In genomic region chr4:144801731-144802130, GRCh38 we compare ENCODE assay signal across 34 cellular contexts.
"Had no signal": no experiment of that assay in that cellular context is flagged by ENCODE, and none has a peak within 500 bp of the region (broad histone marks: within the 10 kb centered on the region; RNA-seq: fewer than 3 reads in every experiment).

No MANE protein-coding gene starts in this region.

- H3K27ac ChIP-seq: adrenal gland, ascending aorta, body of pancreas, brain microvascular endothelial cell, breast epithelium, VCaP had no signal

- DNase-seq: activated B cell treated with CpG ODN at 0.5 μM for 24 hours; activated CD4-positive, alpha-beta memory T cell treated with anti-CD3 and anti-CD28 coated beads for 36 hours; activated CD4-positive, alpha-beta T cell treated with anti-CD3 and anti-CD28 coated beads for 4 hours; activated CD4-positive, alpha-beta T cell treated with anti-CD3 and anti-CD28 coated beads, Interleukin-2, amount 10 ng/mL, durations not matched to agents 24 days and 14 days; activated CD4-positive, alpha-beta T cell treated with anti-CD3 and anti-CD28 coated beads, Interleukin-2, amount 50 U/mL, for 1 hour; activated CD4-positive, alpha-beta T cell treated with anti-CD3 and anti-CD28 coated beads, Interleukin-2, amount 50 U/mL, for 4 hours; activated CD4-positive, CD25-positive, alpha-beta regulatory T cell treated with anti-CD3 and anti-CD28 coated beads, Interleukin-2, amount 50 U/mL, for 72 hours; activated CD8-positive, alpha-beta memory T cell treated with anti-CD3 and anti-CD28 coated beads, Interleukin-2, amount 50 U/mL, for 4 hours; activated CD8-positive, alpha-beta T cell treated with anti-CD3 and anti-CD28 coated beads for 36 hours; activated effector memory CD4-positive, alpha-beta T cell treated with anti-CD3 and anti-CD28 coated beads, Interleukin-2, amount 50 U/mL, for 16 hours; activated gamma-delta T cell treated with Interleukin-2 at 50 U/mL for 16 hours; activated naive CD4-positive, alpha-beta T cell; activated naive CD4-positive, alpha-beta T cell treated with anti-CD3 and anti-CD28 coated beads for 36 hours; activated naive CD4-positive, alpha-beta T cell treated with anti-CD3 and anti-CD28 coated beads, Interleukin-2, amount 50 U/mL, for 16 hours; activated naive CD8-positive, alpha-beta T cell treated with anti-CD3 and anti-CD28 coated beads for 36 hours; activated T-cell treated with anti-CD3 and anti-CD28 coated beads for 4 hours; activated T-cell treated with anti-CD3 and anti-CD28 coated beads, Interleukin-2, amount 50 U/mL, for 1 hour; activated T-cell treated with anti-CD3 and anti-CD28 coated beads, Interleukin-2, amount 50 U/mL, for 4 hours; activated T-cell treated with anti-CD3 and anti-CD28 coated beads, Interleukin-2, amount 50 U/mL, for 72 hours; adrenal gland; amygdala; anterior cingulate cortex; body of pancreas; brain microvascular endothelial cell; central memory CD4-positive, alpha-beta T cell; T-helper 1 cell; T-helper 2 cell; T-helper 9 cell had no signal

- H3K4me1 ChIP-seq: adrenal gland, ascending aorta, body of pancreas, breast epithelium had no signal

- ATAC-seq: activated CD8-positive, alpha-beta T cell treated with anti-CD3 and anti-CD28 coated beads for 36 hours; activated naive CD4-positive, alpha-beta T cell treated with anti-CD3 and anti-CD28 coated beads, Interleukin-2, amount 50 U/mL, for 72 hours; activated T-cell treated with anti-CD3 and anti-CD28 coated beads, Interleukin-2, amount 50 U/mL, for 4 hours; activated T-cell treated with anti-CD3 and anti-CD28 coated beads, Interleukin-2, amount 50 U/mL, for 72 hours; activated T-helper 17 cell treated with anti-CD3 and anti-CD28 coated beads, Interleukin-2, amount 50 U/mL, for 72 hours; body of pancreas had no signal

- H3K36me3 ChIP-seq: adrenal gland, ascending aorta, brain microvascular endothelial cell, breast epithelium had no signal

- H3K4me3 ChIP-seq: adrenal gland, ascending aorta, body of pancreas, breast epithelium had no signal

- H3K9me3 ChIP-seq: adrenal gland, body of pancreas had no signal

- H3K27me3 ChIP-seq: adrenal gland, ascending aorta, body of pancreas, brain microvascular endothelial cell, breast epithelium had no signal

- FAIRE-seq: TTC549 had no signal
